In genomic region chr9:116308070-116308469, GRCh38 we compare ENCODE assay signal across 25 cellular contexts.
"Had no signal": no experiment of that assay in that cellular context is flagged by ENCODE, and none has a peak within 500 bp of the region (broad histone marks: within the 10 kb centered on the region; RNA-seq: fewer than 3 reads in every experiment).

No MANE protein-coding gene starts in this region.

- H3K4me3 Mint-ChIP-seq: memory B cell; mesothelial cell of epicardium; natural killer cell treated with Interleukin-12 subunit alpha and Interleukin-12 subunit beta and Interleukin-15 and Interleukin-18, amount 100 ng/mL, for 72 hours; neural progenitor cell; stimulated activated memory B cell treated with anti-CD40 and anti-IgM and Interleukin-4, amounts not matched to agents 10 μg/mL and 1 μg/mL and 100 μg/mL, for 72 hours; stimulated activated naive CD8-positive, alpha-beta T cell treated with anti-CD3 and anti-CD28 coated beads, Interleukin-15, Interleukin-2, amounts not matched to agents 100 ng/mL and 50 ng/mL, for 24 hours had no signal

- H3K27me3 Mint-ChIP-seq: natural killer cell treated with Interleukin-12 subunit alpha and Interleukin-12 subunit beta and Interleukin-15 and Interleukin-18, amount 100 ng/mL, for 72 hours; stimulated activated memory B cell treated with anti-CD40 and anti-IgM and Interleukin-4, amounts not matched to agents 10 μg/mL and 1 μg/mL and 100 μg/mL, for 72 hours; stimulated activated naive CD8-positive, alpha-beta T cell treated with anti-CD3 and anti-CD28 coated beads, Interleukin-15, Interleukin-2, amounts not matched to agents 100 ng/mL and 50 ng/mL, for 24 hours had no signal

- H3K27ac Mint-ChIP-seq: memory B cell; mesothelial cell of epicardium; natural killer cell treated with Interleukin-12 subunit alpha and Interleukin-12 subunit beta and Interleukin-15 and Interleukin-18, amount 100 ng/mL, for 72 hours; neural progenitor cell; stimulated activated memory B cell treated with anti-CD40 and anti-IgM and Interleukin-4, amounts not matched to agents 10 μg/mL and 1 μg/mL and 100 μg/mL, for 72 hours; stimulated activated naive CD8-positive, alpha-beta T cell treated with anti-CD3 and anti-CD28 coated beads, Interleukin-15, Interleukin-2, amounts not matched to agents 100 ng/mL and 50 ng/mL, for 24 hours had no signal

- H3K9me3 ChIP-seq: colonic mucosa, heart left ventricle, psoas muscle, right lobe of liver, spleen, tibial artery, upper lobe of left lung, uterus had no signal

- H3K9ac ChIP-seq: neural progenitor cell, parathyroid adenoma had no signal

- H3K36me3 ChIP-seq: colonic mucosa, neural progenitor cell, right lobe of liver, spleen, upper lobe of left lung, uterus had no signal

- H3K9me3 Mint-ChIP-seq: mesothelial cell of epicardium; stimulated activated memory B cell treated with anti-CD40 and anti-IgM and Interleukin-4, amounts not matched to agents 10 μg/mL and 1 μg/mL and 100 μg/mL, for 72 hours; stimulated activated naive CD8-positive, alpha-beta T cell treated with anti-CD3 and anti-CD28 coated beads, Interleukin-15, Interleukin-2, amounts not matched to agents 100 ng/mL and 50 ng/mL, for 24 hours had no signal

- FAIRE-seq: islet of Langerhans had no signal

- H3K4me1 Mint-ChIP-seq: memory B cell; stimulated activated memory B cell treated with anti-CD40 and anti-IgM and Interleukin-4, amounts not matched to agents 10 μg/mL and 1 μg/mL and 100 μg/mL, for 72 hours had no signal

- H2AFZ ChIP-seq: neural progenitor cell, parathyroid adenoma had no signal

- H3K27me3 ChIP-seq: colonic mucosa, heart left ventricle, right lobe of liver, spleen, tibial artery, upper lobe of left lung, uterus had no signal

- H3K4me1 ChIP-seq: colonic mucosa, heart left ventricle, parathyroid adenoma, psoas muscle, right lobe of liver, spleen, tibial artery, upper lobe of left lung, uterus had no signal

- H3K4me2 ChIP-seq: neural progenitor cell had no signal

- H3K4me3 ChIP-seq: colonic mucosa, heart left ventricle, neural progenitor cell, psoas muscle, right lobe of liver, spleen, tibial artery, upper lobe of left lung, uterus had no signal

- DNase-seq: colonic mucosa; dermis blood vessel endothelial cell; foreskin melanocyte; heart left ventricle; hypothalamus; nucleus accumbens; psoas muscle; retina; right lobe of liver; spleen; stimulated activated CD4-positive, alpha-beta T cell treated with anti-CD3 and anti-CD28 coated beads, Interleukin-15, amount 100 ng/mL, for 24 hours; stimulated activated CD4-positive, alpha-beta T cell treated with anti-CD3 and anti-CD28 coated beads, Interleukin-1b, Interleukin-23, amount 100 ng/mL, for 48 hours; stimulated activated CD4-positive, alpha-beta T cell treated with anti-CD3 and anti-CD28 coated beads, Interleukin-4, amount 100 ng/mL, for 24 hours; tibial artery; upper lobe of left lung; uterus had no signal

- H3K36me3 Mint-ChIP-seq: memory B cell; mesothelial cell of epicardium; natural killer cell treated with Interleukin-12 subunit alpha and Interleukin-12 subunit beta and Interleukin-15 and Interleukin-18, amount 100 ng/mL, for 72 hours; stimulated activated memory B cell treated with anti-CD40 and anti-IgM and Interleukin-4, amounts not matched to agents 10 μg/mL and 1 μg/mL and 100 μg/mL, for 72 hours had no signal

- ATAC-seq: heart left ventricle; left lobe of liver; natural killer cell treated with Interleukin-12 subunit alpha and Interleukin-12 subunit beta and Interleukin-15 and Interleukin-18, amount 100 ng/mL, for 72 hours; psoas muscle; right lobe of liver; stimulated activated memory B cell treated with anti-CD40 and anti-IgM and Interleukin-4, amounts not matched to agents 10 μg/mL and 1 μg/mL and 100 μg/mL, for 72 hours had no signal

- H3K27ac ChIP-seq: colonic mucosa, heart left ventricle, neural progenitor cell, parathyroid adenoma, psoas muscle, right lobe of liver, spleen, tibial artery, upper lobe of left lung, uterus had no signal

- H3K79me2 ChIP-seq: parathyroid adenoma had no signal
